Comparison of ENCODE assay signal across 7 cellular contexts in the genomic region with DNA sequence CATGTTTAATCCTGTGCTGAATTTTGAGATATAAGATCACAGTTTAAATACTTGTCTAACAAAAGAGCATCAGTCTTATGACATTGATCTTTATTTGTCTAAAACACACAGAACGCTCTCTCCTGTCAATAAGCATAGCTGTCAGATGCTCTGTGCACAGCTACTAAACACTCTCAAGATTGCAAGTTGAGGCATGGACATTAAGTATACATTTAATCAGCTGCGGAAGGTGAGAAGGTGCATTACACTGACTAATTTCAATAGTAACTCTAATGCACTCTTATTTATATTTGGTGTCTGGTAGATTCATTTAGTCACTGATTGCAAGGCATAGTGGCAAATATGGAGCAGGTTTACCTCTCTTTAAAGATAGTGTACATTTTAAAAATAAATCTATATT.
"Had no signal": no experiment of that assay in that cellular context is flagged by ENCODE, and none has a peak within 500 bp of the region (broad histone marks: within the 10 kb centered on the region; RNA-seq: fewer than 3 reads in every experiment).

No MANE protein-coding gene starts in this region.

- DNase-seq: H9, HCEC 1CT had no signal

- H3K4me2 ChIP-seq: GM23338 had no signal

- FAIRE-seq: H1, H54, HepG2 had no signal

- H3K27ac ChIP-seq: HL-60 had no signal

- H2AFZ ChIP-seq: GM23338 had no signal

- H3K4me3 ChIP-seq: GM23338 had no signal

- ATAC-seq: GM23338, HepG2 had no signal
